In the genomic region with DNA sequence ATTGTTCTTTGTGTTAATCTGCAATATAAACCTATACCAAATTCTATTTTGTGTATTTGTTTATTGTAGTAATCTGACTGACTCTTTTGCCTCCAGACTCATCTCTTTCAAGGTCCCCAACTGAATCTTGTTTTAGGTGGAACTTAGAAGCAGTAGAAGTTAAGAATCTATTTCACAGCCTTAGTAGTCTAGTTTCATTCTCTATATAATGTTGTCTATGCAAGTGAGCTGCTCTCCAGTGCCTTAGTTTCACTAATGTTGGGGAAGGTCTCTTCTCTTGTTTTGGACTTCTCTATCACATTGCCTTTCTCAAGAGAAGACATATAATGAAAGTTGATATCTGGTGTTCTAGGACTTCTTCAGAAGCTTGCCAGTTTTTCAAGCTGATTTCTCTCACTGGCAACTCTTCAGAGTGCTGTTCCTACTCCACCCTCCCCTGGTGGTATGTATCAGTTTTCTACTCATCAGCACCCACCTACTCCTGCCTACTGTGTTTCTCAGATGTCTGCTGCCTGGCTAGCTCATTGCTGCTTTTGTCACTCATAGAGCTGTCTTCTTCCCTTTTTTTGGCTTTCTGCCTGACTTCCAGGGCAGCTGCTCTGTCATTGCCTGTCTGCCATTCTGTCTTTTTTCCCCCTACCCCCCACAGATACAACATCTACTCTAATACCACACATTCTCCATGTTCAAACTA, we compare ENCODE assay signal across 13 cellular contexts.
DNase-seq lines count a peak whose midpoint lies in the region; ATAC-seq and TF ChIP-seq lines count a peak whose summit lies in the region.
"Had no signal": no experiment of that assay in that cellular context is flagged by ENCODE, and none has a peak within 500 bp of the region (broad histone marks: within the 10 kb centered on the region; RNA-seq: fewer than 3 reads in every experiment).

No MANE protein-coding gene starts in this region.

- TF ChIP-seq CTCF in GM12865 (IDR thresholded peaks at IDR 0.05; ENCODE audit: insufficient read depth, low read depth, low read length, missing control alignments) = no peak
- TF ChIP-seq CTCF in GM20000 (IDR thresholded peaks at IDR 0.05; ENCODE audit: extremely low read depth, missing control alignments) = no peak

- no peak for ATAC-seq in GM19023 (IDR thresholded peaks at IDR 0.05; ENCODE audit: unreplicated experiment)
- ATAC-seq in HG03442 (IDR thresholded peaks at IDR 0.05; ENCODE audit: unreplicated experiment) = no peak

- H3K4me3 ChIP-seq in GM12865 (ENCODE audit: low read depth, low read length) = no peak overlapping the region
- H3K4me3 ChIP-seq: Peyer's patch, right atrium auricular region had no signal

- intact Hi-C loops in head of caudate nucleus (cut with DNase I) = no loop called here

- DNase-seq in GM12865 (ENCODE audit: low read depth) = peak; percentile 46
- DNase-seq in GM20000 (ENCODE audit: low spot score) = peak; percentile 29
- DNase-seq in NCI-H1694 (lab: John Stamatoyannopoulos, UW) = peak; percentile 10
- peak in 26 of 42 donors; percentile 8 to 79 (median 31) for DNase-seq in head of caudate nucleus
- no peak for DNase-seq in kidney tubule cell (ENCODE audit: low spot score)
- no peak for DNase-seq in stimulated activated naive CD4-positive, alpha-beta T cell treated with Interleukin-2 at 50 U/mL for 16 hours (lab: John Stamatoyannopoulos, UW)
- DNase-seq: activated CD4-positive, alpha-beta T cell treated with anti-CD3 and anti-CD28 coated beads for 4 hours; DMS53; NCI-H1048; Peyer's patch had no signal

Comparison
In these comparisons a context has a peak if more than half of its experiments do, and no peak if none do; other contexts are left out.
1. DNase-seq: peak in GM12865 (single experiment), GM20000 (single experiment), NCI-H1694 (single experiment) and head of caudate nucleus (26 of 42); none in kidney tubule cell (single experiment) and stimulated activated naive CD4-positive, alpha-beta T cell treated with Interleukin-2 at 50 U/mL for 16 hours (single experiment).